In the genomic region with DNA sequence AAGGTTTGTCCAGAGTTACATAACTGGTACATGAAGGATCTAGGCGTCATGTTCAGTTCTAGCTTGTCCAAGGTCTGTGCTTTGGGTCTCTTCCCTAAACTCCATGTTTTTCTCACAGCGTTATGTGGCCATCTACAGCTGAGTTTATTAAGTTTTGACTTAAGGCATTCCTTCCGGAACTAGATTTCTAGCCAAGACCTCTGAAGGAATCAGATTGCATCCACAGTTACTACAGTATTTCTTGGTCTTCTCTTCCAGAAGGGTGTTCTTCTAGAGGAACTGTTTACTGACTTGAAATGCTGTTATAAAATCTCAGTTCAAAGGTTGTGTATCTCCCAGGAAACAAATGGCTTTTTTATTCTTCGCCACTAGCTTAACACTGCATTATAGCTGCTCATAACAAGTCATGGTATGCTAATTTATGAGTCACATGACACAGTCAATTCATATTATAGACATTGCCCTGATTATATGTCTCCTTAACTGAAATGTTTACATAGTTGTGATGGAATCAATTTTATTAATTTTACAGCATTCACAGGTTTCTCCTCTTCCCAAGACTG, we compare ENCODE assay signal across 22 cellular contexts. TPM values are rescaled to one million over a fixed set of nuclear protein-coding genes. Genes with fewer than 3 reads are reported as not detected.
A peak's percentile ranks its signal among the peaks of the same experiment; 100 is the strongest.
DNase-seq lines count a peak whose midpoint lies in the region; ATAC-seq, FAIRE-seq and TF ChIP-seq lines count a peak whose summit lies in the region.
"Had no signal": no experiment of that assay in that cellular context is flagged by ENCODE, and none has a peak within 500 bp of the region (broad histone marks: within the 10 kb centered on the region; RNA-seq: fewer than 3 reads in every experiment).

No MANE protein-coding gene starts in this region.

- POLR2A ChIA-PET in K562 (lab: Yijun Ruan, JAX), result no interaction called here

- H2AFZ ChIP-seq in K562 (ENCODE audit: low read depth, low read length), result no peak overlapping the region
- H2AFZ ChIP-seq in keratinocyte (ENCODE audit: control insufficient read depth, low read length), result no peak overlapping the region

- H3K27me3 ChIP-seq in K562 (ENCODE audit: control insufficient read depth in 2 of 2, insufficient read depth in 2 of 2, low read length in 2 of 2), result no peaks in the 10 kb centered on the region; a peak in 2 of 5 replicates
- no peaks in the 10 kb centered on the region for H3K27me3 ChIP-seq in keratinocyte (ENCODE audit: control insufficient read depth, extremely low read depth, insufficient read depth, low read length)
- H3K27me3 ChIP-seq in uterus, result no peaks in the 10 kb centered on the region
- no peaks in the 10 kb centered on the region for H3K27me3 ChIP-seq in aorta (ENCODE audit: control insufficient read depth in 1 of 2, insufficient read depth in 2 of 2, low read length in 1 of 2)
- H3K27me3 ChIP-seq in left lung, result peaks cover 0 to 6% of the 10 kb centered on the region in 2 donors
- H3K27me3 ChIP-seq: ovary, right lobe of liver, SJSA1, stomach had no signal

- TF ChIP-seq POLR2A in K562 (conservative IDR thresholded peaks at IDR 0.05) (no peak), uterus (IDR thresholded peaks at IDR 0.05) (no peak)

- TF ChIP-seq RAD21 in K562 (CRISPR knock-in tag; conservative IDR thresholded peaks at IDR 0.05 in 1 of 2, IDR thresholded peaks at IDR 0.05 in 1 of 2), result no peak

- no TSS peak for BruUV-seq in K562 (replicated peaks; lab: Mats Ljungman, UMichigan)

- H3K36me3 ChIP-seq in K562 (ENCODE audit: control insufficient read depth, insufficient read depth, low read length) (no peaks in the 10 kb centered on the region), keratinocyte (ENCODE audit: control insufficient read depth in 2 of 2, extremely low read depth in 1 of 2, insufficient read depth in 2 of 2, low read length in 2 of 2) (no peaks in the 10 kb centered on the region), uterus (no peaks in the 10 kb centered on the region), aorta (ENCODE audit: control insufficient read depth in 1 of 2, insufficient read depth in 2 of 2, low read length in 1 of 2) (no peaks in the 10 kb centered on the region), left lung (no peaks in the 10 kb centered on the region)
- H3K36me3 ChIP-seq: ovary, right lobe of liver, SJSA1, stomach had no signal

- H3K27ac ChIP-seq in K562 (ENCODE audit: extremely low read depth, low read depth, low read length), result no peak overlapping the region
- no peak overlapping the region for H3K27ac ChIP-seq in keratinocyte (ENCODE audit: control insufficient read depth, insufficient read depth, low read length)
- no peak overlapping the region for H3K27ac ChIP-seq in uterus
- H3K27ac ChIP-seq in aorta (ENCODE audit: low read depth in 1 of 2, low read length in 2 of 2), result no peak overlapping the region
- no peak overlapping the region for H3K27ac ChIP-seq in left lung
- H3K27ac ChIP-seq: 22Rv1, ovary, right lobe of liver, SJSA1, stomach had no signal

- no peaks in the 10 kb centered on the region for H3K9me3 ChIP-seq in K562 (replicated peaks; ENCODE audit: control insufficient read depth, insufficient read depth, low read depth, low read length)
- H3K9me3 ChIP-seq in keratinocyte (ENCODE audit: control insufficient read depth, low read depth, low read length), result no peaks in the 10 kb centered on the region
- no peaks in the 10 kb centered on the region for H3K9me3 ChIP-seq in uterus
- no peaks in the 10 kb centered on the region for H3K9me3 ChIP-seq in aorta (ENCODE audit: control insufficient read depth, low read length)
- no peaks in the 10 kb centered on the region for H3K9me3 ChIP-seq in left lung
- H3K9me3 ChIP-seq: ovary, right lobe of liver, SJSA1, stomach had no signal

- H3K4me3 ChIP-seq in K562, result no peak overlapping the region
- no peak overlapping the region for H3K4me3 ChIP-seq in keratinocyte (ENCODE audit: control insufficient read depth in 2 of 3, extremely low read depth in 1 of 3, insufficient read depth in 2 of 3, low read depth in 1 of 3, low read length in 3 of 3)
- H3K4me3 ChIP-seq in uterus, result no peak overlapping the region
- no peak overlapping the region for H3K4me3 ChIP-seq in aorta (ENCODE audit: low read length in 2 of 2)
- H3K4me3 ChIP-seq in left lung, result no peak overlapping the region
- H3K4me3 ChIP-seq: ovary, right lobe of liver, SJSA1, stomach had no signal

- WGBS in K562 (ENCODE audit: insufficient coverage, low coverage, missing lambda C conversion rate), result 0% methylated on average over 4 of the region's 4 CpGs
- WGBS in aorta, 2 donors, result 68 to 74% methylated on average over 4 of the region's 4 CpGs

- CTCF ChIA-PET in K562 (lab: Yijun Ruan, JAX; ENCODE audit: low intra/inter-chr PET ratio), result no interaction called here

- in situ Hi-C loops in K562 (cut with MboI), result no loop called here

- no peaks in the 10 kb centered on the region for H3K79me2 ChIP-seq in K562 (ENCODE audit: control insufficient read depth, insufficient read depth, low read length)
- H3K79me2 ChIP-seq in keratinocyte (ENCODE audit: control insufficient read depth, insufficient read depth, low read length), result no peaks in the 10 kb centered on the region

- no peak overlapping the region for H3K4me2 ChIP-seq in K562 (ENCODE audit: insufficient read depth, low read length)
- H3K4me2 ChIP-seq in keratinocyte (ENCODE audit: control insufficient read depth, extremely low read depth, insufficient read depth, low read depth, low read length), result no peak overlapping the region

- no peak for FAIRE-seq in K562 (lab: Jason Lieb, UNC)
- FAIRE-seq in keratinocyte (lab: Jason Lieb, UNC), result peak; percentile 5
- FAIRE-seq: astrocyte had no signal

- H4K20me1 ChIP-seq in K562 (replicated peaks; ENCODE audit: control insufficient read depth, insufficient read depth, low read length) (no peaks in the 10 kb centered on the region), keratinocyte (ENCODE audit: control insufficient read depth, extremely low read depth, insufficient read depth, low read length) (no peaks in the 10 kb centered on the region)

- H3K4me1 ChIP-seq in K562 (replicated peaks in 1 of 2; ENCODE audit: control insufficient read depth in 2 of 2, insufficient read depth in 2 of 2, low read length in 2 of 2), result no peaks in the 10 kb centered on the region
- H3K4me1 ChIP-seq in keratinocyte (ENCODE audit: control insufficient read depth, extremely low read depth, insufficient read depth, low read length), result no peaks in the 10 kb centered on the region
- no peaks in the 10 kb centered on the region for H3K4me1 ChIP-seq in uterus
- no peaks in the 10 kb centered on the region for H3K4me1 ChIP-seq in aorta (ENCODE audit: control insufficient read depth in 1 of 2, insufficient read depth in 2 of 2, low read length in 2 of 2)
- H3K4me1 ChIP-seq in left lung, result no peaks in the 10 kb centered on the region
- H3K4me1 ChIP-seq: right lobe of liver, SJSA1 had no signal

- TF ChIP-seq EP300 in K562 (IDR thresholded peaks at IDR 0.05; ENCODE audit: low read length), result no peak

- no peak for ATAC-seq in K562
- ATAC-seq in aorta (ENCODE audit: low FRiP score), result no peak
- ATAC-seq in left lung, result no peak
- ATAC-seq: activated CD8-positive, alpha-beta memory T cell treated with anti-CD3 and anti-CD28 coated beads, Interleukin-2, amount 10 ng/mL, durations not matched to agents 7 days and 5 days; activated naive CD4-positive, alpha-beta T cell treated with anti-CD3 and anti-CD28 coated beads, Interleukin-2, amount 50 U/mL, for 72 hours; natural killer cell treated with Interleukin-12 subunit alpha and Interleukin-12 subunit beta and Interleukin-15 and Interleukin-18, amount 100 ng/mL, for 72 hours; right lobe of liver had no signal

- H3K9me1 ChIP-seq in K562 (ENCODE audit: control insufficient read depth, insufficient read depth, low read length), result no peaks in the 10 kb centered on the region
- H3K9me1 ChIP-seq in keratinocyte (ENCODE audit: control insufficient read depth, extremely low read depth, insufficient read depth, low read length), result no peaks in the 10 kb centered on the region

- no peak for TF ChIP-seq CTCF in K562 (IDR thresholded peaks at IDR 0.05 in 2 of 3, conservative IDR thresholded peaks at IDR 0.05 in 1 of 3; ENCODE audit: insufficient read depth in 2 of 3, low read depth in 1 of 3, low read length in 3 of 3)
- no peak for TF ChIP-seq CTCF in keratinocyte (optimal IDR thresholded peaks at IDR 0.05 in 1 of 3, IDR thresholded peaks at IDR 0.05 in 1 of 3, conservative IDR thresholded peaks at IDR 0.05 in 1 of 3; ENCODE audit: extremely low read depth in 1 of 3, insufficient read depth in 2 of 3, low read length in 3 of 3)
- no peak for TF ChIP-seq CTCF in uterus (IDR thresholded peaks at IDR 0.05)
- no peak for TF ChIP-seq CTCF in left lung (IDR thresholded peaks at IDR 0.05)

- intact Hi-C loops in K562 (cut with micrococcal nuclease) (no loop called here), uterus (cut with DNase I; ENCODE audit: low total_unique reads) (no loop called here), aorta (cut with DNase I) (no loop called here), left lung (cut with DNase I) (no loop called here)

- H3K9ac ChIP-seq in K562 (ENCODE audit: insufficient read depth in 1 of 2, low read depth in 2 of 2, low read length in 2 of 2), result no peak overlapping the region
- H3K9ac ChIP-seq in keratinocyte (ENCODE audit: control insufficient read depth, extremely low read depth, insufficient read depth, low read length), result no peak overlapping the region

- dilution Hi-C loops in keratinocyte (cut with MboI; ENCODE audit: extremely low pct_ligation_motif_present, low sequenced_read_pairs), result no loop called here

- DNase-seq in DMS53 (lab: John Stamatoyannopoulos, UW) (peak; percentile 9), DMS53 treated with DMSO at 0.1 percent for 48 hours (lab: John Stamatoyannopoulos, UW; ENCODE audit: unreplicated experiment) (no peak), HT-29 (ENCODE audit: low spot score) (peak; percentile 42), K562 (ENCODE audit: extremely low read depth in 1 of 4, low spot score in 3 of 4) (no peak), keratinocyte (ENCODE audit: low read depth, low spot score) (no peak), uterus (no peak), aorta (no peak), left lung (no peak)
- DNase-seq: activated CD4-positive, alpha-beta T cell treated with anti-CD3 and anti-CD28 coated beads for 48 hours; activated CD8-positive, alpha-beta memory T cell treated with anti-CD3 and anti-CD28 coated beads, Interleukin-2, amount 10 ng/mL, durations not matched to agents 7 days and 5 days; CD8-positive, alpha-beta memory T cell; DND-41; ovary; right lobe of liver; stimulated activated CD4-positive, alpha-beta T cell treated with anti-CD3 and anti-CD28 coated beads, Interleukin-15, amount 100 ng/mL, for 24 hours; stomach; trophoblast cell had no signal

RNA-seq across cellular contexts. Expression of gene RAD23B, which starts 55.3 kb away (rescaled TPM):
- total RNA-seq in HT-29 (2014; rRNA removed; shearing (Covaris generic)), result 69.9 and 76.8 TPM in 2 replicates
- total RNA-seq in K562 (2011; cell fraction: chromatin; rRNA removed; ENCODE audit: low replicate concordance), result 35.9 and 44.5 TPM in 2 replicates
- 23.2 and 23.3 TPM in 2 replicates for total RNA-seq in K562 (2011; cell fraction: nucleolus; rRNA removed)
- total RNA-seq in K562 (2011; cell fraction: nucleoplasm; rRNA removed), result 33.0 and 46.1 TPM in 2 replicates
- total RNA-seq in K562 (2014; rRNA removed), result 43.9 and 47.6 TPM in 2 replicates
- 133 and 144 TPM in 2 replicates for total RNA-seq in K562 (2014; rRNA removed; fragmentation: Illumina TruSeq; extraction: Trizol)
- total RNA-seq in K562 (2015; rRNA removed; fragmentation: Illumina TruSeq; extraction: Trizol), result 108 and 114 TPM in 2 replicates
- 129 and 134 TPM in 2 replicates for total RNA-seq in K562 (2021)
- polyA plus RNA-seq in K562 (2011; rRNA removed), result 128 and 165 TPM in 2 replicates
- 87.8 and 95.1 TPM in 2 replicates for polyA plus RNA-seq in K562 (2011; cell fraction: cytosol; rRNA removed)
- polyA plus RNA-seq in K562 (2011; cell fraction: nucleus; rRNA removed), result 40.4 and 42.4 TPM in 2 replicates
- 61.4 and 102 TPM in 2 replicates for polyA plus RNA-seq in K562 (2012)
- 141 and 184 TPM in 2 replicates for polyA plus RNA-seq in K562 (2014; fragmentation: Illumina TruSeq; extraction: Trizol)
- polyA plus RNA-seq in K562 (2014; fragmentation: Nextera tagmentation; extraction: Ambion mirVana), result 10 to 100 TPM; 14.5 to 30.4 TPM
- 86.3 and 86.9 TPM in 2 replicates for polyA plus RNA-seq in K562 (2014; rRNA removed)
- 139 and 204 TPM in 2 replicates for polyA minus RNA-seq in K562 (2011; rRNA and poly(A)+ RNA removed)
- 116 and 172 TPM in 2 replicates for polyA minus RNA-seq in K562 (2011; cell fraction: cytosol; rRNA and poly(A)+ RNA removed)
- 19.4 and 33.5 TPM in 2 replicates for polyA minus RNA-seq in K562 (2011; cell fraction: nucleus; rRNA and poly(A)+ RNA removed)
- polyA plus RNA-seq in keratinocyte, result 141 to 253 TPM (median 168 TPM) in 3 replicates
- 60.5 TPM for polyA plus RNA-seq in keratinocyte (2011; ENCODE audit: low read depth)
- 178 and 247 TPM in 2 replicates for polyA plus RNA-seq in keratinocyte (2011; cell fraction: cytosol; rRNA removed)
- 110 and 116 TPM in 2 replicates for polyA plus RNA-seq in keratinocyte (2011; cell fraction: nucleus; rRNA removed)
- polyA plus RNA-seq in keratinocyte (2012; ENCODE audit: low replicate concordance), result 81.0 and 118 TPM in 2 replicates
- 132 to 176 TPM (median 171 TPM) in 3 replicates for polyA minus RNA-seq in keratinocyte
- polyA minus RNA-seq in keratinocyte (2011; cell fraction: cytosol; rRNA and poly(A)+ RNA removed), result 148 TPM
- polyA minus RNA-seq in keratinocyte (2011; cell fraction: nucleus; rRNA and poly(A)+ RNA removed), result 37.1 and 63.4 TPM in 2 replicates
- 10 to 100 TPM; 39.5 to 92.9 (median 63.8) TPM for total RNA-seq in uterus
- total RNA-seq in aorta, result 10 to 100 TPM; 74.2 to 78.4 TPM
- 10 to 100 TPM; 28.2 to 44.0 TPM for polyA plus RNA-seq in aorta
- 100 to 1,000 TPM; 108 to 142 TPM for total RNA-seq in left lung

Comparison
In these comparisons a context has a peak if more than half of its experiments do, and no peak if none do; other contexts are left out.
1. DNase-seq: peak in DMS53 (single experiment) and HT-29 (single experiment); none in DMS53 treated with DMSO at 0.1 percent for 48 hours (single experiment), K562 (0 of 4), keratinocyte (single experiment), uterus (0 of 2), aorta (0 of 2) and left lung (0 of 2).